In the genomic region with DNA sequence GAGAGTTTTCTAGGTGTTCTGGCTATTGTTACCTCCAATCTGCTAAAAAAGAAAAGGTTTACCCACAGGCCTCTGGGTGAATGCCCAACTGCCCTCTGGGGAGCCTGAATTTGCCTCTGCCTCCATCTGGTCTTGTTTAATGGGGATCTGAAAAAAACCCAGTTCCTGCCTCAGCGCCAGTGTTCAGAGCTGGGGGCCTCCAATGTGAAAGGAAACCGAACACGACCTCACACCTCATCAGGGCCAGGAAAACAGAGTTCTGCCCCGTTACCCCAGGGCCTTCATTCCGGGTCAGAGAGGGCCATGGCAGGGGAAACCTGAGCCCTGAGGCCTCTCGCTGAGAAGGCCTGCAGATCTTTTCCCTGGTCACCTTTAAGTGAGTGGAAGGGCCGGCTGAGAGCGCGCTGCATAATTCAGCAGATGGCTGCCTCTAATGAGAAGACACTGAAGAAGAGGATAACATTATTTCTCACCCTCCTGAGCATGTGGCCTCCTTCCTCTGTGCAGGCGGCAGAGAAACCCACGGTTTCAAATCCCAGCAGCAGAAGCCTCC, we compare ENCODE assay signal across 8 cellular contexts. TPM values are rescaled to one million over a fixed set of nuclear protein-coding genes. Genes with fewer than 3 reads are reported as not detected.
A peak's percentile ranks its signal among the peaks of the same experiment; 100 is the strongest.
DNase-seq lines count a peak whose midpoint lies in the region; ATAC-seq and TF ChIP-seq lines count a peak whose summit lies in the region.

No MANE protein-coding gene starts in this region.

- H3K4me1 ChIP-seq in breast epithelium (peaks cover 0 to 3% of the 10 kb centered on the region in 2 donors), adrenal gland (replicated peaks in 1 of 2) (peaks cover 13 to 24% of the 10 kb centered on the region in 2 donors), ovary (ENCODE audit: insufficient read depth) (no peaks in the 10 kb centered on the region)

- POLR2A ChIA-PET in MCF 10A (lab: Yijun Ruan, JAX), result no interaction called here

- CTCF ChIA-PET in MCF 10A (lab: Yijun Ruan, JAX), result interaction anchor here (1.0 to 1.3 kb wide), 2 partner anchors 9 to 32 kb away, joined by 3 to 7 read pairs; no protein-coding TSS in a partner anchor

- H3K36me3 ChIP-seq in breast epithelium (no peaks in the 10 kb centered on the region), adrenal gland (replicated peaks in 1 of 2) (no peaks in the 10 kb centered on the region), ovary (no peaks in the 10 kb centered on the region)

- DNase-seq in breast epithelium (ENCODE audit: low spot score in 2 of 2) (no peak), MCF 10A (ENCODE audit: unreplicated experiment) (no peak), HL-60 (ENCODE audit: low read depth in 1 of 2, low spot score in 1 of 2) (no peak), adrenal gland (no peak), HCEC 1CT (no peak), ovary (no peak)
- DNase-seq in natural killer cell treated with Interleukin-12 subunit alpha and Interleukin-12 subunit beta and Interleukin-15 and Interleukin-18, amount 100 ng/mL, for 72 hours (ENCODE audit: low spot score), result no peak

- H3K36me3 Mint-ChIP-seq in MCF 10A (ENCODE audit: insufficient read depth, unreplicated experiment), result no peaks in the 10 kb centered on the region
- no peaks in the 10 kb centered on the region for H3K36me3 Mint-ChIP-seq in natural killer cell treated with Interleukin-12 subunit alpha and Interleukin-12 subunit beta and Interleukin-15 and Interleukin-18, amount 100 ng/mL, for 72 hours

- intact Hi-C loops in breast epithelium (cut with DNase I; ENCODE audit: low total_unique reads), result no loop called here
- intact Hi-C loops in MCF 10A (cut with micrococcal nuclease), result no loop called here
- intact Hi-C loops in adrenal gland (cut with DNase I), result no loop called here
- intact Hi-C loops in ovary (cut with DNase I), result no loop called here

- H3K9me3 Mint-ChIP-seq in MCF 10A (ENCODE audit: unreplicated experiment), result no peaks in the 10 kb centered on the region
- H3K9me3 Mint-ChIP-seq in natural killer cell treated with Interleukin-12 subunit alpha and Interleukin-12 subunit beta and Interleukin-15 and Interleukin-18, amount 100 ng/mL, for 72 hours, result no peaks in the 10 kb centered on the region

- peak overlapping the region; percentile 65 to 87 for H3K27ac ChIP-seq in breast epithelium
- peak overlapping the region; percentile 94 for H3K27ac ChIP-seq in HL-60 (replicated peaks)
- H3K27ac ChIP-seq in adrenal gland, result peak overlapping the region; percentile 76 to 93 (median 85)
- no peak overlapping the region for H3K27ac ChIP-seq in ovary

- no TSS peak for BruUV-seq in MCF 10A (replicated peaks; lab: Mats Ljungman, UMichigan)

- no peaks in the 10 kb centered on the region for H3K27me3 Mint-ChIP-seq in MCF 10A (ENCODE audit: insufficient read depth, unreplicated experiment)
- no peaks in the 10 kb centered on the region for H3K27me3 Mint-ChIP-seq in natural killer cell treated with Interleukin-12 subunit alpha and Interleukin-12 subunit beta and Interleukin-15 and Interleukin-18, amount 100 ng/mL, for 72 hours

- TF ChIP-seq POLR2A in breast epithelium (IDR thresholded peaks at IDR 0.05) (no peak), adrenal gland (IDR thresholded peaks at IDR 0.05) (no peak), ovary (IDR thresholded peaks at IDR 0.05) (no peak)

- WGBS in adrenal gland, 4 donors, result 33 to 70% (median 57%) methylated on average over 9 to 11 of the region's 11 CpGs; no CpG with 5 or more reads in 1 of the 4 donors
- WGBS in ovary, 3 donors, result 72 to 76% (median 76%) methylated on average over 11 of the region's 11 CpGs

- H3K4me3 Mint-ChIP-seq in MCF 10A (ENCODE audit: unreplicated experiment), result no peak overlapping the region
- peak overlapping the region; percentile 98 for H3K4me3 Mint-ChIP-seq in natural killer cell treated with Interleukin-12 subunit alpha and Interleukin-12 subunit beta and Interleukin-15 and Interleukin-18, amount 100 ng/mL, for 72 hours

- TF ChIP-seq EP300 in ovary (IDR thresholded peaks at IDR 0.05), result no peak

- ATAC-seq in natural killer cell treated with Interleukin-12 subunit alpha and Interleukin-12 subunit beta and Interleukin-15 and Interleukin-18, amount 100 ng/mL, for 72 hours, result peak; percentile 51 to 61
- ATAC-seq in HG03565 (IDR thresholded peaks at IDR 0.05; ENCODE audit: unreplicated experiment), result no peak

- H3K27ac Mint-ChIP-seq in MCF 10A (ENCODE audit: low read depth, unreplicated experiment), result no peak overlapping the region
- peak overlapping the region; percentile 99 for H3K27ac Mint-ChIP-seq in natural killer cell treated with Interleukin-12 subunit alpha and Interleukin-12 subunit beta and Interleukin-15 and Interleukin-18, amount 100 ng/mL, for 72 hours

- H3K4me3 ChIP-seq in breast epithelium (peak overlapping the region in 1 of 3 donors; percentile 4), HL-60 (replicated peaks; ENCODE audit: insufficient read depth, low read length) (no peak overlapping the region), adrenal gland (peak overlapping the region in 1 of 4 donors; percentile 23), ovary (no peak overlapping the region)

- no peaks in the 10 kb centered on the region for H3K4me1 Mint-ChIP-seq in MCF 10A (ENCODE audit: insufficient read depth, unreplicated experiment)
- peaks cover 58 to 82% of the 10 kb centered on the region in 2 donors for H3K4me1 Mint-ChIP-seq in natural killer cell treated with Interleukin-12 subunit alpha and Interleukin-12 subunit beta and Interleukin-15 and Interleukin-18, amount 100 ng/mL, for 72 hours (ENCODE audit: low read depth in 2 of 2)

- H3K9me3 ChIP-seq in breast epithelium (no peaks in the 10 kb centered on the region), adrenal gland (replicated peaks in 1 of 3) (no peaks in the 10 kb centered on the region), ovary (no peaks in the 10 kb centered on the region)

- H3K27me3 ChIP-seq in breast epithelium (peaks cover 0 to 4% of the 10 kb centered on the region in 2 donors), HL-60 (ENCODE audit: insufficient read depth, poor library complexity, severe bottlenecking) (no peaks in the 10 kb centered on the region), adrenal gland (no peaks in the 10 kb centered on the region), ovary (no peaks in the 10 kb centered on the region)

- TF ChIP-seq CTCF in breast epithelium (IDR thresholded peaks at IDR 0.05), result no peak
- no peak for TF ChIP-seq CTCF in MCF 10A (IDR thresholded peaks at IDR 0.05; ENCODE audit: unreplicated experiment)
- no peak for TF ChIP-seq CTCF in HL-60 (IDR thresholded peaks at IDR 0.05; ENCODE audit: insufficient read depth, low read length)
- TF ChIP-seq CTCF in adrenal gland (IDR thresholded peaks at IDR 0.05), result no peak
- TF ChIP-seq CTCF in ovary (IDR thresholded peaks at IDR 0.05), result no peak

RNA-seq across cellular contexts. Expression of gene SEPTIN6, which starts 6.8 kb away (rescaled TPM):
- 10 to 100 TPM; 13.1 to 29.2 (median 23.3) TPM for total RNA-seq in breast epithelium
- 3.8 and 4.7 TPM in 2 replicates for total RNA-seq in MCF 10A (2022)
- total RNA-seq in adrenal gland, result 100 to 1,000 TPM in 7 of 8 donors, 10 to 100 TPM in 1; 86.5 to 204 (median 128) TPM
- 100 to 1,000 TPM in 1 of 3 donors, 10 to 100 TPM in 2; 42.4 to 332 (median 78.6) TPM for polyA plus RNA-seq in adrenal gland
- total RNA-seq in natural killer cell treated with Interleukin-12 subunit alpha and Interleukin-12 subunit beta and Interleukin-15 and Interleukin-18, amount 100 ng/mL, for 72 hours, result 10 to 100 TPM; 79.7 to 84.0 TPM
- total RNA-seq in ovary, result 10 to 100 TPM in 5 of 7 donors, 1 to 10 TPM in 2; 4.6 to 19.3 (median 13.5) TPM
- 10 to 100 TPM in 1 of 2 donors, 1 to 10 TPM in 1; 6.6 to 37.9 TPM for polyA plus RNA-seq in ovary

Comparison
In these comparisons a context has a peak if more than half of its experiments do, and no peak if none do; other contexts are left out.
1. H3K27ac ChIP-seq: peak in breast epithelium (2 of 2), HL-60 (single experiment) and adrenal gland (5 of 5); none in ovary (0 of 2).